Comparison of ENCODE assay signal across 18 cellular contexts in genomic region chr16:10172848-10173655, GRCh38. TPM values are rescaled to one million over a fixed set of nuclear protein-coding genes. Genes with fewer than 3 reads are reported as not detected.
DNase-seq lines count a peak whose midpoint lies in the region; ATAC-seq, FAIRE-seq and TF ChIP-seq lines count a peak whose summit lies in the region.
"Had no signal": no experiment of that assay in that cellular context is flagged by ENCODE, and none has a peak within 500 bp of the region (broad histone marks: within the 10 kb centered on the region; RNA-seq: fewer than 3 reads in every experiment).

No MANE protein-coding gene starts in this region.

- CTCF ChIA-PET in K562 (lab: Yijun Ruan, JAX; ENCODE audit: low intra/inter-chr PET ratio): no interaction called here

- no peaks in the 10 kb centered on the region for H3K4me1 ChIP-seq in K562 (replicated peaks in 1 of 2; ENCODE audit: control insufficient read depth in 2 of 2, insufficient read depth in 2 of 2, low read length in 2 of 2)
- no peaks in the 10 kb centered on the region for H3K4me1 ChIP-seq in kidney (ENCODE audit: control insufficient read depth in 1 of 2, insufficient read depth in 1 of 2, low read depth in 1 of 2, low read length in 2 of 2)
- H3K4me1 ChIP-seq in stomach: no peaks in the 10 kb centered on the region
- H3K4me1 ChIP-seq: heart right ventricle, Peyer's patch, upper lobe of left lung had no signal

- peaks cover 10 to 13% of the 10 kb centered on the region in 2 donors for H3K4me1 Mint-ChIP-seq in stimulated activated naive B cell treated with anti-CD40 and anti-IgM and Interleukin-4, amounts not matched to agents 10 μg/mL and 1 μg/mL and 100 μg/mL, for 72 hours
- H3K4me1 Mint-ChIP-seq: activated CD4-positive, alpha-beta T cell treated with anti-CD3 and anti-CD28 coated beads, Interleukin-2, amount 10 ng/mL, durations not matched to agents 24 days and 14 days; activated naive CD8-positive, alpha-beta T cell treated with anti-CD3 and anti-CD28 coated beads for 36 hours; natural killer cell had no signal

- H3K27ac ChIP-seq in K562 (ENCODE audit: extremely low read depth, low read depth, low read length): no peak overlapping the region
- H3K27ac ChIP-seq in kidney (ENCODE audit: low read depth in 2 of 2, low read length in 2 of 2): no peak overlapping the region
- H3K27ac ChIP-seq in stomach: no peak overlapping the region
- H3K27ac ChIP-seq: heart right ventricle, Peyer's patch, upper lobe of left lung had no signal

- no TSS peak for BruUV-seq in K562 (replicated peaks; lab: Mats Ljungman, UMichigan)

- in situ Hi-C loops in K562 (cut with MboI): loop anchor here (25.0 kb wide), 1 partner anchor 1611 kb away; no protein-coding TSS in a partner anchor

- TF ChIP-seq CTCF in GM12865 (IDR thresholded peaks at IDR 0.05; ENCODE audit: insufficient read depth, low read depth, low read length, missing control alignments): no peak
- TF ChIP-seq CTCF in K562 (IDR thresholded peaks at IDR 0.05 in 2 of 3, conservative IDR thresholded peaks at IDR 0.05 in 1 of 3; ENCODE audit: insufficient read depth in 2 of 3, low read depth in 1 of 3, low read length in 3 of 3): no peak
- no peak for TF ChIP-seq CTCF in kidney (IDR thresholded peaks at IDR 0.05; ENCODE audit: borderline replicate concordance, extremely low read depth, insufficient read depth)
- no peak for TF ChIP-seq CTCF in stomach (IDR thresholded peaks at IDR 0.05)

- POLR2A ChIA-PET in K562 (lab: Yijun Ruan, JAX): no interaction called here

- TF ChIP-seq EP300 in K562 (IDR thresholded peaks at IDR 0.05; ENCODE audit: low read length): no peak
- no peak for TF ChIP-seq EP300 in stomach (IDR thresholded peaks at IDR 0.05)

- H2AFZ ChIP-seq in K562 (ENCODE audit: low read depth, low read length): no peak overlapping the region

- no peak overlapping the region for H3K4me2 ChIP-seq in K562 (ENCODE audit: insufficient read depth, low read length)

- H3K27ac Mint-ChIP-seq in stimulated activated naive B cell treated with anti-CD40 and anti-IgM and Interleukin-4, amounts not matched to agents 10 μg/mL and 1 μg/mL and 100 μg/mL, for 72 hours: no peak overlapping the region
- H3K27ac Mint-ChIP-seq: activated CD4-positive, alpha-beta T cell treated with anti-CD3 and anti-CD28 coated beads, Interleukin-2, amount 10 ng/mL, durations not matched to agents 24 days and 14 days; activated naive CD8-positive, alpha-beta T cell treated with anti-CD3 and anti-CD28 coated beads for 36 hours; natural killer cell had no signal

- TF ChIP-seq POLR2A in K562 (conservative IDR thresholded peaks at IDR 0.05) (no peak), stomach (IDR thresholded peaks at IDR 0.05) (no peak)

- DNase-seq in GM12865 (ENCODE audit: low read depth) (peak; percentile 26), MV-4-11 (lab: John Stamatoyannopoulos, UW) (peak; percentile 86), K562 (ENCODE audit: extremely low read depth in 1 of 4, low spot score in 3 of 4) (peak in 2 of 4 experiments; percentile 30 to 34), kidney (no peak), stomach (no peak), NCI-H1930 (lab: John Stamatoyannopoulos, UW) (no peak)
- DNase-seq in stimulated activated naive B cell treated with anti-CD40 and anti-IgM and Interleukin-4, amounts not matched to agents 10 μg/mL and 1 μg/mL and 100 μg/mL, for 72 hours: peak; percentile 37
- DNase-seq: activated CD4-positive, alpha-beta T cell treated with anti-CD3 and anti-CD28 coated beads, Interleukin-2, amount 10 ng/mL, durations not matched to agents 24 days and 14 days; activated naive CD8-positive, alpha-beta T cell treated with anti-CD3 and anti-CD28 coated beads for 36 hours; heart right ventricle; left ventricle myocardium superior; natural killer cell; NCI-H1105 treated with DMSO at 0.1 percent for 48 hours; NCI-H524; Peyer's patch; stimulated activated CD8-positive, alpha-beta memory T cell treated with anti-CD3 and anti-CD28 coated beads, Interleukin-4, amount 100 ng/mL, for 48 hours; T-helper 1 cell; upper lobe of left lung had no signal

- TF ChIP-seq RAD21 in K562 (CRISPR knock-in tag; conservative IDR thresholded peaks at IDR 0.05 in 1 of 2, IDR thresholded peaks at IDR 0.05 in 1 of 2): no peak

- no peaks in the 10 kb centered on the region for H3K9me1 ChIP-seq in K562 (ENCODE audit: control insufficient read depth, insufficient read depth, low read length)

- H3K27me3 Mint-ChIP-seq in stimulated activated naive B cell treated with anti-CD40 and anti-IgM and Interleukin-4, amounts not matched to agents 10 μg/mL and 1 μg/mL and 100 μg/mL, for 72 hours: peaks cover 19 to 36% of the 10 kb centered on the region in 2 donors
- H3K27me3 Mint-ChIP-seq: activated CD4-positive, alpha-beta T cell treated with anti-CD3 and anti-CD28 coated beads, Interleukin-2, amount 10 ng/mL, durations not matched to agents 24 days and 14 days had no signal

- H3K27me3 ChIP-seq in K562 (ENCODE audit: control insufficient read depth in 2 of 2, insufficient read depth in 2 of 2, low read length in 2 of 2): peaks cover 0 to 5% of the 10 kb centered on the region in 2 experiments; a peak in 1 of 5 replicates
- H3K27me3 ChIP-seq in stomach: no peaks in the 10 kb centered on the region
- H3K27me3 ChIP-seq: Peyer's patch, upper lobe of left lung had no signal

- H3K4me3 ChIP-seq in GM12865 (ENCODE audit: low read depth, low read length) (no peak overlapping the region), K562 (no peak overlapping the region), kidney (ENCODE audit: low read length in 2 of 2) (no peak overlapping the region), stomach (no peak overlapping the region)
- H3K4me3 ChIP-seq: heart right ventricle, Peyer's patch, upper lobe of left lung had no signal

- H3K9ac ChIP-seq in K562 (ENCODE audit: insufficient read depth in 1 of 2, low read depth in 2 of 2, low read length in 2 of 2) (no peak overlapping the region), kidney (ENCODE audit: low read length in 2 of 2) (no peak overlapping the region)

- 1% methylated on average over 16 of the region's 16 CpGs for WGBS in K562 (ENCODE audit: insufficient coverage, low coverage, missing lambda C conversion rate)
- 87 to 91% (median 88%) methylated on average over 16 of the region's 16 CpGs for WGBS in stomach, 5 donors

- no peaks in the 10 kb centered on the region for H3K79me2 ChIP-seq in K562 (ENCODE audit: control insufficient read depth, insufficient read depth, low read length)

- no peaks in the 10 kb centered on the region for H3K36me3 ChIP-seq in K562 (ENCODE audit: control insufficient read depth, insufficient read depth, low read length)
- H3K36me3 ChIP-seq in kidney (ENCODE audit: control insufficient read depth in 1 of 2, insufficient read depth in 2 of 2, low read length in 2 of 2): no peaks in the 10 kb centered on the region
- H3K36me3 ChIP-seq in stomach: no peaks in the 10 kb centered on the region
- H3K36me3 ChIP-seq: heart right ventricle, Peyer's patch, upper lobe of left lung had no signal

- FAIRE-seq in K562 (lab: Jason Lieb, UNC) (peak; percentile 42), kidney (lab: Jason Lieb, UNC) (no peak)

- ATAC-seq in K562: no peak
- peak; percentile 96 for ATAC-seq in stimulated activated naive B cell treated with anti-CD40 and anti-IgM and Interleukin-4, amounts not matched to agents 10 μg/mL and 1 μg/mL and 100 μg/mL, for 72 hours (replicated peaks)
- ATAC-seq: heart right ventricle, left ventricle myocardium superior, natural killer cell had no signal

- H3K9me3 Mint-ChIP-seq in stimulated activated naive B cell treated with anti-CD40 and anti-IgM and Interleukin-4, amounts not matched to agents 10 μg/mL and 1 μg/mL and 100 μg/mL, for 72 hours: peaks cover 0 to 3% of the 10 kb centered on the region in 2 donors
- H3K9me3 Mint-ChIP-seq: activated CD4-positive, alpha-beta T cell treated with anti-CD3 and anti-CD28 coated beads, Interleukin-2, amount 10 ng/mL, durations not matched to agents 24 days and 14 days; activated naive CD8-positive, alpha-beta T cell treated with anti-CD3 and anti-CD28 coated beads for 36 hours; natural killer cell had no signal

- H4K20me1 ChIP-seq in K562 (replicated peaks; ENCODE audit: control insufficient read depth, insufficient read depth, low read length): no peaks in the 10 kb centered on the region

- no peaks in the 10 kb centered on the region for H3K9me3 ChIP-seq in K562 (replicated peaks; ENCODE audit: control insufficient read depth, insufficient read depth, low read depth, low read length)
- H3K9me3 ChIP-seq in kidney (ENCODE audit: control insufficient read depth in 1 of 2, low read length in 2 of 2): no peaks in the 10 kb centered on the region
- no peaks in the 10 kb centered on the region for H3K9me3 ChIP-seq in stomach
- H3K9me3 ChIP-seq: Peyer's patch, upper lobe of left lung had no signal

- intact Hi-C loops in K562 (cut with micrococcal nuclease): no loop called here
- intact Hi-C loops in kidney (cut with DNase I): no loop called here
- intact Hi-C loops in stomach (cut with DNase I; ENCODE audit: low total_unique reads): no loop called here

- H3K36me3 Mint-ChIP-seq in stimulated activated naive B cell treated with anti-CD40 and anti-IgM and Interleukin-4, amounts not matched to agents 10 μg/mL and 1 μg/mL and 100 μg/mL, for 72 hours: peaks cover 0 to 4% of the 10 kb centered on the region in 2 donors
- H3K36me3 Mint-ChIP-seq: activated naive CD8-positive, alpha-beta T cell treated with anti-CD3 and anti-CD28 coated beads for 36 hours; natural killer cell had no signal

- no peak overlapping the region for H3K4me3 Mint-ChIP-seq in stimulated activated naive B cell treated with anti-CD40 and anti-IgM and Interleukin-4, amounts not matched to agents 10 μg/mL and 1 μg/mL and 100 μg/mL, for 72 hours
- H3K4me3 Mint-ChIP-seq: activated CD4-positive, alpha-beta T cell treated with anti-CD3 and anti-CD28 coated beads, Interleukin-2, amount 10 ng/mL, durations not matched to agents 24 days and 14 days; activated naive CD8-positive, alpha-beta T cell treated with anti-CD3 and anti-CD28 coated beads for 36 hours; natural killer cell had no signal

RNA-seq across cellular contexts. Expression of gene GRIN2A, which starts 9.2 kb away (rescaled TPM):
- total RNA-seq in K562 (2011; cell fraction: chromatin; rRNA removed; ENCODE audit: low replicate concordance): not detected in 2 replicates
- total RNA-seq in K562 (2011; cell fraction: nucleolus; rRNA removed): not detected in 2 replicates
- total RNA-seq in K562 (2011; cell fraction: nucleoplasm; rRNA removed): under 0.01 TPM in 1 of 2 replicates, not detected in the other
- total RNA-seq in K562 (2014; rRNA removed) (not detected in 2 replicates), K562 (2014; rRNA removed; fragmentation: Illumina TruSeq; extraction: Trizol) (not detected in 2 replicates), K562 (2015; rRNA removed; fragmentation: Illumina TruSeq; extraction: Trizol) (not detected in 2 replicates), K562 (2021) (not detected in 2 replicates), kidney (6.5 TPM), stomach (1 to 10 TPM in 4 of 5 donors, under 1 TPM in 1; 0.55 to 9.8 (median 1.7) TPM)
- polyA plus RNA-seq in K562 (2011; rRNA removed) (not detected in 2 replicates), K562 (2014; fragmentation: Illumina TruSeq; extraction: Trizol) (not detected in 2 replicates), K562 (2014; fragmentation: Nextera tagmentation; extraction: Ambion mirVana) (not detected), K562 (2014; rRNA removed) (not detected in 2 replicates), kidney (ENCODE audit: insufficient read depth, low read depth, low replicate concordance) (0.28 TPM), stomach (under 1 TPM; 0.06 to 0.45 (median 0.15) TPM)
- not detected in 2 replicates for polyA plus RNA-seq in K562 (2011; cell fraction: cytosol; rRNA removed)
- not detected in 2 replicates for polyA plus RNA-seq in K562 (2011; cell fraction: nucleus; rRNA removed)
- 0.01 and 0.08 TPM in 2 replicates for polyA plus RNA-seq in K562 (2012)
- 0.28 TPM in 1 of 2 replicates, not detected in the other for polyA minus RNA-seq in K562 (2011; rRNA and poly(A)+ RNA removed)
- polyA minus RNA-seq in K562 (2011; cell fraction: cytosol; rRNA and poly(A)+ RNA removed): not detected in 2 replicates
- not detected in 2 replicates for polyA minus RNA-seq in K562 (2011; cell fraction: nucleus; rRNA and poly(A)+ RNA removed)
- total RNA-seq: activated CD4-positive, alpha-beta T cell treated with anti-CD3 and anti-CD28 coated beads, Interleukin-2, amount 10 ng/mL, durations not matched to agents 24 days and 14 days; activated naive CD8-positive, alpha-beta T cell treated with anti-CD3 and anti-CD28 coated beads for 36 hours; natural killer cell had no signal

Comparison
In these comparisons a context has a peak if more than half of its experiments do, and no peak if none do; other contexts are left out.
1. DNase-seq: peak in GM12865 (single experiment), MV-4-11 (single experiment) and stimulated activated naive B cell treated with anti-CD40 and anti-IgM and Interleukin-4, amounts not matched to agents 10 μg/mL and 1 μg/mL and 100 μg/mL, for 72 hours (single experiment); none in kidney (single experiment), stomach (single experiment) and NCI-H1930 (0 of 2).